ENCODE assay signal across 21 cellular contexts in the genomic region with DNA sequence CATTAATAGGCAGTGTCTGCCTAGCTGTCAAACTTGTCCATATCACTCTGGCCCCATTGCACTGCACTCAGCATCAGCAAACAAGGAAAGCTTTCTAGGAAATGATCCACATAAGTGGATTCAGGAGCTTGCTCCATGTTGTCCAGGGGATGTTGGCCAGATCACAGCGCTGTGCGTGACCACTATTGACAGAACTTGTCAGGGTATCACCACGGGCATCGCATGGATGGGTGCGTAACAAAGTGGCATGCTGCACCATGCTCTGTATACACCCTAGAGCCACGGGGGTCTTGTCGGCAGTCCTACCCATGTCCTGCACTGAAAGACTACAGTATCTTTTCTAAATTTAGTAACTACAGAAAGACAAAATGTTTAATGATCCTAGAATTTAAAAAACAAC. TPM values are rescaled to one million over a fixed set of nuclear protein-coding genes. Genes with fewer than 3 reads are reported as not detected.
DNase-seq lines count a peak whose midpoint lies in the region; ATAC-seq, FAIRE-seq and TF ChIP-seq lines count a peak whose summit lies in the region.
"Had no signal": no experiment of that assay in that cellular context is flagged by ENCODE, and none has a peak within 500 bp of the region (broad histone marks: within the 10 kb centered on the region; RNA-seq: fewer than 3 reads in every experiment).

No MANE protein-coding gene starts in this region.

- no peak overlapping the region for H3K4ac ChIP-seq in H1 (replicated peaks; ENCODE audit: insufficient read length, low read depth, low read length)

- no peaks in the 10 kb centered on the region for H3K79me1 ChIP-seq in H1 (ENCODE audit: low read depth, low read length)

- H3K9me3 ChIP-seq in Panc1 (ENCODE audit: control insufficient read depth, insufficient read depth, low read depth, low read length) = no peaks in the 10 kb centered on the region
- no peaks in the 10 kb centered on the region for H3K9me3 ChIP-seq in H1 (ENCODE audit: insufficient read depth in 2 of 2, low read depth in 1 of 2, low read length in 1 of 2)
- no peaks in the 10 kb centered on the region for H3K9me3 ChIP-seq in mucosa of descending colon
- no peaks in the 10 kb centered on the region for H3K9me3 ChIP-seq in transverse colon
- H3K9me3 ChIP-seq: Caco-2, HAP-1 had no signal

- H4K91ac ChIP-seq in H1 (replicated peaks; ENCODE audit: insufficient read length, low read length) = no peak overlapping the region

- H3K36me3 ChIP-seq in Panc1 (ENCODE audit: control insufficient read depth, insufficient read depth, low read length) (peaks cover 4% of the 10 kb centered on the region; the same call in 1 of the 2 replicates), H1 (ENCODE audit: control insufficient read depth in 2 of 4, insufficient read depth in 4 of 4, low read length in 3 of 4) (no peaks in the 10 kb centered on the region), mucosa of descending colon (ENCODE audit: low read depth) (no peaks in the 10 kb centered on the region), transverse colon (no peaks in the 10 kb centered on the region)
- H3K36me3 ChIP-seq: HAP-1 had no signal

- no peak overlapping the region for H2BK5ac ChIP-seq in H1 (ENCODE audit: low read depth, low read length)

- H3K4me2 ChIP-seq in H1 (ENCODE audit: insufficient read depth in 1 of 2, low read depth in 2 of 2, low read length in 2 of 2) = no peak overlapping the region

- TF ChIP-seq POLR2A in H1 (IDR thresholded peaks at IDR 0.05; ENCODE audit: control extremely low read depth in 1 of 2, low read depth in 2 of 2, low read length in 2 of 2) = no peak
- no peak for TF ChIP-seq POLR2A in transverse colon (IDR thresholded peaks at IDR 0.05)

- H4K8ac ChIP-seq in H1 (ENCODE audit: extremely low read depth, insufficient read depth, low read length) = no peak overlapping the region

- H4K20me1 ChIP-seq in H1 (replicated peaks in 1 of 2; ENCODE audit: control insufficient read depth in 1 of 2, insufficient read depth in 2 of 2, low read length in 2 of 2) = no peaks in the 10 kb centered on the region

- no peak overlapping the region for H2AFZ ChIP-seq in H1 (ENCODE audit: low read length)

- 0 out of 2 replicates have a peak overlapping the region, but pooled peaks have one; percentile 6 for H3K18ac ChIP-seq in H1 (ENCODE audit: extremely low read depth, low read length)

- H2BK20ac ChIP-seq in H1 (ENCODE audit: low read length) = no peak overlapping the region

- intact Hi-C loops in Panc1 (cut with micrococcal nuclease; ENCODE audit: unreplicated experiment) (no loop called here), mucosa of descending colon (cut with DNase I, micrococcal nuclease) (no loop called here), transverse colon (cut with DNase I; ENCODE audit: low total_unique reads) (no loop called here)

- H3K27ac ChIP-seq in Panc1 (ENCODE audit: low read length) = peak overlapping the region; percentile 62; the same call in 1 of the 2 replicates
- no peak overlapping the region for H3K27ac ChIP-seq in H1 (ENCODE audit: low read depth, low read length)
- H3K27ac ChIP-seq in transverse colon = peak overlapping the region; percentile 28 to 65 (median 44)
- H3K27ac ChIP-seq: C4-2B, HL-60 had no signal

- H2BK15ac ChIP-seq in H1 (ENCODE audit: low read length) = 0 out of 2 replicates have a peak overlapping the region, but pooled peaks have one; percentile 24

- TF ChIP-seq CTCF in Panc1 (IDR thresholded peaks at IDR 0.05) = no peak
- TF ChIP-seq CTCF in H1 (IDR thresholded peaks at IDR 0.05; ENCODE audit: control extremely low read depth in 1 of 3, insufficient read depth in 1 of 3, low read depth in 1 of 3, low read length in 3 of 3) = no peak
- no peak for TF ChIP-seq CTCF in mucosa of descending colon (IDR thresholded peaks at IDR 0.05)
- no peak for TF ChIP-seq CTCF in transverse colon (IDR thresholded peaks at IDR 0.05)

- POLR2A ChIA-PET in Panc1 (lab: Charles Lee) = no interaction called here
- POLR2A ChIA-PET in H1 (lab: Charles Lee; ENCODE audit: partially characterized antibody) = no interaction called here

- no peak for TF ChIP-seq EP300 in H1 (IDR thresholded peaks at IDR 0.05; ENCODE audit: borderline replicate concordance in 1 of 2, low read depth in 2 of 2, low read length in 2 of 2)
- TF ChIP-seq EP300 in transverse colon (IDR thresholded peaks at IDR 0.05; ENCODE audit: low read depth) = no peak

- H3K23me2 ChIP-seq in H1 (ENCODE audit: low read depth, low read length) = no peaks in the 10 kb centered on the region

- FAIRE-seq in H1 (lab: Jason Lieb, UNC) = no peak
- FAIRE-seq: A204.1, D721Med, K562 had no signal

- in situ Hi-C loops in Panc1 (cut with HindIII; ENCODE audit: low pct_unique_long_range_greater_than_20kb, low sequenced_read_pairs) (no loop called here), transverse colon (cut with MboI; ENCODE audit: low pct_ligation_motif_present in 1 of 4, low pct_unique_long_range_greater_than_20kb in 1 of 4, low sequenced_read_pairs in 3 of 4) (no loop called here)

- H3K4me1 ChIP-seq in Panc1 (ENCODE audit: control insufficient read depth, insufficient read depth, low read length) = peaks cover 76% of the 10 kb centered on the region
- H3K4me1 ChIP-seq in H1 (replicated peaks in 1 of 4; ENCODE audit: control insufficient read depth in 3 of 4, insufficient read depth in 4 of 4, low read length in 3 of 4) = peaks cover 2 to 10% (median 3%) of the 10 kb centered on the region in 4 experiments; a peak in 5 of 7 replicates
- H3K4me1 ChIP-seq in mucosa of descending colon (ENCODE audit: low read depth) = peaks cover 30% of the 10 kb centered on the region
- H3K4me1 ChIP-seq in transverse colon = peaks cover 0 to 89% (median 30%) of the 10 kb centered on the region in 4 donors
- H3K4me1 ChIP-seq: Caco-2, HAP-1 had no signal

- H3K23ac ChIP-seq in H1 (ENCODE audit: insufficient read length) = no peak overlapping the region

- H3K27me3 ChIP-seq in Panc1 (ENCODE audit: control insufficient read depth, insufficient read depth, low read length) = no peaks in the 10 kb centered on the region
- H3K27me3 ChIP-seq in H1 (replicated peaks in 1 of 4; ENCODE audit: control insufficient read depth in 3 of 4, extremely low read depth in 1 of 4, insufficient read depth in 3 of 4, low read length in 3 of 4) = no peaks in the 10 kb centered on the region
- H3K27me3 ChIP-seq in transverse colon = no peaks in the 10 kb centered on the region

- H3K14ac ChIP-seq in H1 (ENCODE audit: insufficient read length) = no peak overlapping the region

- H4K5ac ChIP-seq in H1 (ENCODE audit: insufficient read length, low read depth, low read length) = no peak overlapping the region

- CTCF ChIA-PET in Panc1 (lab: Charles Lee) (no interaction called here), H1 (lab: Charles Lee; ENCODE audit: partially characterized antibody) (interaction anchor here (0.6 kb wide), 1 partner anchor 493 kb away, joined by 3 read pairs; no protein-coding TSS in a partner anchor)

- no peak overlapping the region for H2BK12ac ChIP-seq in H1 (ENCODE audit: low read depth, low read length)

- H3K4me3 ChIP-seq in Panc1 (ENCODE audit: low read depth in 2 of 2, low read length in 2 of 2) (no peak overlapping the region), H1 (ENCODE audit: extremely low read depth in 1 of 4, insufficient read depth in 2 of 4, low read depth in 3 of 4, low read length in 4 of 4) (no peak overlapping the region), mucosa of descending colon (no peak overlapping the region), transverse colon (no peak overlapping the region)
- H3K4me3 ChIP-seq: HAP-1, K562 had no signal

- WGBS in H1 (ENCODE audit: extremely low coverage in 1 of 2, insufficient coverage in 1 of 2, insufficient read length in 1 of 2, insufficient replicate concordance in 2 of 2, low coverage in 1 of 2, low lambda C conversion rate in 2 of 2, missing lambda C conversion rate in 1 of 2), 2 experiments = 93% methylated on average over 7 of the region's 7 CpGs; no CpG with 5 or more reads in 1 of the 2 experiments
- 57% methylated on average over 7 of the region's 7 CpGs; no CpG with 5 or more reads in 1 of the 2 donors for WGBS in transverse colon (ENCODE audit: low coverage in 1 of 2), 2 donors

- H2BK120ac ChIP-seq in H1 (replicated peaks; ENCODE audit: low read depth, low read length) = no peak overlapping the region

- ATAC-seq in Panc1 = no peak
- ATAC-seq in mucosa of descending colon = peak; percentile 27
- no peak for ATAC-seq in HG02884 (IDR thresholded peaks at IDR 0.05; ENCODE audit: unreplicated experiment)
- ATAC-seq: K562 had no signal

- no peak overlapping the region for H3K9ac ChIP-seq in H1 (replicated peaks in 1 of 4; ENCODE audit: extremely low read depth in 1 of 4, low read depth in 3 of 4, low read length in 3 of 4)

- BruUV-seq in Panc1 (replicated peaks; lab: Mats Ljungman, UMichigan) = no TSS peak

- no peaks in the 10 kb centered on the region for H3K79me2 ChIP-seq in H1 (ENCODE audit: control insufficient read depth in 1 of 2, insufficient read depth in 2 of 2, low read length in 2 of 2)

- H3K56ac ChIP-seq in H1 (replicated peaks; ENCODE audit: insufficient read length, low read depth, low read length) = no peak overlapping the region

- DNase-seq in Panc1 (ENCODE audit: low read depth, low spot score) (no peak), H1 (ENCODE audit: low read depth in 1 of 2, low spot score in 2 of 2) (no peak), mucosa of descending colon (no peak), transverse colon (no peak), T-helper 2 cell (no peak), EL (no peak)
- DNase-seq: ACHN; AML-193; Caco-2; CD4-positive, alpha-beta T cell; DMS79; GF-D8; GOT3; IMR-90 had no signal

- TF ChIP-seq RAD21 in H1 (IDR thresholded peaks at IDR 0.05 in 1 of 2, conservative IDR thresholded peaks at IDR 0.05 in 1 of 2; ENCODE audit: low read depth in 2 of 2, low read length in 2 of 2) = no peak

- no peak overlapping the region for H2AK5ac ChIP-seq in H1 (ENCODE audit: low read depth, low read length)

TF ChIP-seq in H1, 55 proteins besides CTCF, POLR2A, EP300 and RAD21 (continues in another document):
- TF ChIP-seq BACH1 (IDR thresholded peaks at IDR 0.05; ENCODE audit: low read length) = no peak
- TF ChIP-seq SP4 (IDR thresholded peaks at IDR 0.05; ENCODE audit: low read length) = no peak
- TF ChIP-seq GTF2F1 (IDR thresholded peaks at IDR 0.05; ENCODE audit: borderline replicate concordance, low read depth, low read length) = no peak

RNA-seq across cellular contexts. Expression of gene SATB2, which starts 15.6 kb away (rescaled TPM):
- total RNA-seq in Panc1 (2021; ENCODE audit: unreplicated experiment) = 43.2 TPM
- 17.9 TPM for polyA plus RNA-seq in Panc1 (2012; ENCODE audit: insufficient read length)
- 5.1 and 5.7 TPM in 2 replicates for total RNA-seq in H1 (2021; fragmentation: NEBNext Ultra II Directional; extraction: Animal tissue kit (Norgen Biotek cat#: 25700))
- polyA plus RNA-seq in H1 (2011; rRNA removed) = 1.3 and 1.4 TPM in 2 replicates
- 1.6 TPM for polyA plus RNA-seq in H1 (2011; cell fraction: cytosol; rRNA removed)
- 4.4 TPM for polyA plus RNA-seq in H1 (2011; cell fraction: nucleus; rRNA removed)
- 1.4 to 3.3 TPM (median 2.1 TPM) in 4 replicates for polyA plus RNA-seq in H1 (2012, experiment 1 of 2)
- 0.41 TPM for polyA plus RNA-seq in H1 (2012, experiment 2 of 2)
- polyA plus RNA-seq in H1 (2013, experiment 1 of 2) = 2.7 TPM
- polyA plus RNA-seq in H1 (2013, experiment 2 of 2) = 2.7 TPM
- 4.3 and 6.1 TPM in 2 replicates for polyA minus RNA-seq in H1 (2011; rRNA and poly(A)+ RNA removed)
- polyA minus RNA-seq in H1 (2011; cell fraction: cytosol; rRNA and poly(A)+ RNA removed) = 2.6 TPM
- polyA minus RNA-seq in H1 (2011; cell fraction: nucleus; rRNA and poly(A)+ RNA removed) = 12.3 TPM
- total RNA-seq in mucosa of descending colon = 100 to 1,000 TPM; 125 to 328 (median 183) TPM
- total RNA-seq in transverse colon = 100 to 1,000 TPM; 289 to 316 (median 293) TPM
- total RNA-seq: CD4-positive, alpha-beta T cell had no signal
